In genomic region chr9:127067603-127068220, GRCh38 we compare ENCODE assay signal across 2 cellular contexts.
TF ChIP-seq lines count a peak whose summit lies in the region.

No MANE protein-coding gene starts in this region.

TF ChIP-seq in GM12891, 5 proteins besides CTCF, POLR2A, EP300 and RAD21:
- TF ChIP-seq SPI1 (IDR thresholded peaks at IDR 0.05; ENCODE audit: low read depth, low read length): peak; percentile 13; the same call in 1 of the 2 replicates
- no peak for TF ChIP-seq PAX5 (IDR thresholded peaks at IDR 0.05; ENCODE audit: insufficient read depth, low read length, severe bottlenecking)

TF ChIP-seq in GM12878, 131 proteins besides CTCF, POLR2A, EP300 and RAD21:
- TF ChIP-seq IKZF1 (conservative IDR thresholded peaks at IDR 0.05): 0 out of 2 replicates have a peak, but pooled peaks have one; percentile 18
- peak; percentile 41; the same call in 1 of the 2 replicates for TF ChIP-seq RUNX3 (IDR thresholded peaks at IDR 0.05; ENCODE audit: low read length)
- no peak for TF ChIP-seq ZNF24 (IDR thresholded peaks at IDR 0.05)
- TF ChIP-seq POLR2AphosphoS2 (IDR thresholded peaks at IDR 0.05; ENCODE audit: low read depth, low read length): no peak
